ENCODE assay signal across 11 cellular contexts in the genomic region with DNA sequence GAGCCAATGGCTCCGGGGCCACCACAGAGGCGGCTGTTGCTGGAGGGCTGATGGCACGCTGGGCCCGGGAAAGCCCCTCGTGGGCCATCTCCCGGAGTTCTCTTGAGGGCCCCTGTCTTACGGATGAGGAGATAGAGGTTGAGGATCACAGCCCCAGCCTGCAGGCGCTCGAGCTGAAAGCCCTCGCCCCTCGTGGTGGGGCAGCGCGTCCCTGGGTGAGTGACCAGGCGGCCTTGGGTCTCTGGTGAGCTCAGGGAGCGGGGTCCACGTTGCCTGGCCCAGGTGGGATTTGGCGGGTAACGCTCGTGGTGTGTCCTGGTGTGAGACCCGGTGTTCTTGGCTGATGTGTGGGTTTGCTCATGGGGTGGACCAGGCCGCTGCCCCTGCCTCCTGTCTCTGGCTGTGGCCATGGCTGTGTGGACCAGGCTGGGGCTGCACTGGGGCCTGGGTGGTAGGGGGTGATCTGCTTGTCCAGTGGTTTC. TPM values are rescaled to one million over a fixed set of nuclear protein-coding genes. Genes with fewer than 3 reads are reported as not detected.
DNase-seq lines count a peak whose midpoint lies in the region; ATAC-seq and TF ChIP-seq lines count a peak whose summit lies in the region.
"Had no signal": no experiment of that assay in that cellular context is flagged by ENCODE, and none has a peak within 500 bp of the region (broad histone marks: within the 10 kb centered on the region; RNA-seq: fewer than 3 reads in every experiment).

No MANE protein-coding gene starts in this region.

- peak overlapping the region; percentile 75; the same call in 1 of the 2 replicates for H3K4me2 ChIP-seq in SK-N-SH
- H3K4me2 ChIP-seq in neural progenitor cell, result no peak overlapping the region

- POLR2A ChIA-PET in SK-N-SH (lab: Yijun Ruan, JAX), result interaction anchor here (0.7 kb wide), 1 partner anchor 39 kb away, joined by 3 read pairs; no protein-coding TSS in a partner anchor

- H2AFZ ChIP-seq in SK-N-SH (ENCODE audit: low read depth) (no peak overlapping the region), neural progenitor cell (replicated peaks) (no peak overlapping the region)

- H3K4me1 Mint-ChIP-seq in neural progenitor cell, result peaks cover 18% of the 10 kb centered on the region

- intact Hi-C loops in tibial artery (cut with DNase I; ENCODE audit: low total_unique reads), result no loop called here

- no peaks in the 10 kb centered on the region for H3K9me3 Mint-ChIP-seq in neural progenitor cell

- H3K36me3 ChIP-seq in SK-N-SH (replicated peaks in 1 of 2; ENCODE audit: control insufficient read depth in 1 of 2, insufficient read depth in 2 of 2, low read length in 1 of 2) (no peaks in the 10 kb centered on the region), neural progenitor cell (no peaks in the 10 kb centered on the region), tibial artery (no peaks in the 10 kb centered on the region)

- H3K4me3 Mint-ChIP-seq in neural progenitor cell, result no peak overlapping the region
- H3K4me3 Mint-ChIP-seq: activated naive CD8-positive, alpha-beta T cell treated with anti-CD3 and anti-CD28 coated beads, Interleukin-2, amount 10 ng/mL, durations not matched to agents 7 days and 5 days had no signal

- H3K4me3 ChIP-seq in SK-N-SH (ENCODE audit: low read depth in 2 of 2, low read length in 1 of 2), result no peak overlapping the region
- H3K4me3 ChIP-seq in neural progenitor cell, result no peak overlapping the region
- H3K4me3 ChIP-seq in tibial artery, result no peak overlapping the region

- H3K27me3 ChIP-seq in SK-N-SH (ENCODE audit: insufficient read depth) (no peaks in the 10 kb centered on the region), neural progenitor cell (no peaks in the 10 kb centered on the region), tibial artery (no peaks in the 10 kb centered on the region)

- no peak for DNase-seq in SK-N-SH
- DNase-seq in neural progenitor cell (ENCODE audit: low spot score), result no peak
- no peak for DNase-seq in tibial artery
- no peak for DNase-seq in OCI-M2 (lab: John Stamatoyannopoulos, UW; ENCODE audit: unreplicated experiment)
- DNase-seq: activated CD8-positive, alpha-beta memory T cell treated with anti-CD3 and anti-CD28 coated beads, Interleukin-2, amount 50 U/mL, for 4 hours; activated naive CD8-positive, alpha-beta T cell treated with anti-CD3 and anti-CD28 coated beads, Interleukin-2, amount 10 ng/mL, durations not matched to agents 7 days and 5 days; SIG-M5 had no signal

- H3K27ac ChIP-seq in SK-N-SH (ENCODE audit: low read depth in 2 of 2, low read length in 1 of 2) (peak overlapping the region; percentile 81 to 98; a peak in 3 of 4 replicates), cingulate gyrus (ENCODE audit: low read depth, low read length) (peak overlapping the region; percentile 54), neural progenitor cell (no peak overlapping the region), tibial artery (peak overlapping the region; percentile 59 to 73)

- peaks cover 47% of the 10 kb centered on the region for H3K79me2 ChIP-seq in SK-N-SH (ENCODE audit: insufficient read depth)
- peaks cover 66% of the 10 kb centered on the region for H3K79me2 ChIP-seq in neural progenitor cell (ENCODE audit: low read depth)

- H3K9me2 ChIP-seq in SK-N-SH, result no peaks in the 10 kb centered on the region

- TF ChIP-seq RAD21 in SK-N-SH (IDR thresholded peaks at IDR 0.05; ENCODE audit: low read length), result no peak

- H3K4me1 ChIP-seq in SK-N-SH (ENCODE audit: control insufficient read depth in 1 of 2, insufficient read depth in 2 of 2, low read depth in 1 of 2, low read length in 1 of 2) (peaks cover 48 to 82% of the 10 kb centered on the region in 2 experiments), neural progenitor cell (peaks cover 21% of the 10 kb centered on the region), tibial artery (peaks cover 15 to 89% (median 52%) of the 10 kb centered on the region in 4 donors)

- no peak for TF ChIP-seq CTCF in SK-N-SH (IDR thresholded peaks at IDR 0.05)
- no peak for TF ChIP-seq CTCF in neural progenitor cell (IDR thresholded peaks at IDR 0.05)
- no peak for TF ChIP-seq CTCF in tibial artery (IDR thresholded peaks at IDR 0.05)

- H3K9me3 ChIP-seq in SK-N-SH, result no peaks in the 10 kb centered on the region
- no peaks in the 10 kb centered on the region for H3K9me3 ChIP-seq in neural progenitor cell (ENCODE audit: low read depth)
- H3K9me3 ChIP-seq in tibial artery, result no peaks in the 10 kb centered on the region

- H3K27me3 Mint-ChIP-seq in neural progenitor cell (ENCODE audit: insufficient read depth, low read depth), result peaks cover 2% of the 10 kb centered on the region
- H3K27me3 Mint-ChIP-seq: activated naive CD8-positive, alpha-beta T cell treated with anti-CD3 and anti-CD28 coated beads, Interleukin-2, amount 10 ng/mL, durations not matched to agents 7 days and 5 days had no signal

- H3K9ac ChIP-seq in SK-N-SH, result no peak overlapping the region
- no peak overlapping the region for H3K9ac ChIP-seq in neural progenitor cell

- CTCF ChIA-PET in SK-N-SH (lab: Yijun Ruan, JAX), result interaction anchor here (0.9 to 3.3 kb wide), 10 partner anchors 10 to 189 kb away, joined by 3 to 14 read pairs (median 5); no protein-coding TSS in a partner anchor

- peak overlapping the region; percentile 66 for H3K27ac Mint-ChIP-seq in neural progenitor cell
- H3K27ac Mint-ChIP-seq: activated naive CD8-positive, alpha-beta T cell treated with anti-CD3 and anti-CD28 coated beads, Interleukin-2, amount 10 ng/mL, durations not matched to agents 7 days and 5 days had no signal

- no peak for TF ChIP-seq EP300 in SK-N-SH (IDR thresholded peaks at IDR 0.05; ENCODE audit: borderline replicate concordance in 1 of 2, low read depth in 1 of 2, low read length in 1 of 2)

- ATAC-seq in SK-N-SH treated with all-trans-retinoic acid at 6 μM for 48 hours (no peak), HG02852 (IDR thresholded peaks at IDR 0.05; ENCODE audit: unreplicated experiment) (no peak), GM19455 (IDR thresholded peaks at IDR 0.05; ENCODE audit: unreplicated experiment) (no peak)

- WGBS in SK-N-SH (ENCODE audit: low lambda C conversion rate), result 100% methylated on average over 1 of the region's 21 CpGs

- H3F3A ChIP-seq in SK-N-SH (replicated peaks; ENCODE audit: insufficient read depth), result peaks cover 9% of the 10 kb centered on the region
- H3F3A ChIP-seq in neural progenitor cell (ENCODE audit: low read depth), result peaks cover 9% of the 10 kb centered on the region

- H4K20me1 ChIP-seq in SK-N-SH (ENCODE audit: insufficient read depth) (peaks cover 92% of the 10 kb centered on the region), neural progenitor cell (ENCODE audit: low read depth) (peaks cover 94% of the 10 kb centered on the region)

- no peaks in the 10 kb centered on the region for H3K36me3 Mint-ChIP-seq in neural progenitor cell
- H3K36me3 Mint-ChIP-seq: activated naive CD8-positive, alpha-beta T cell treated with anti-CD3 and anti-CD28 coated beads, Interleukin-2, amount 10 ng/mL, durations not matched to agents 7 days and 5 days had no signal

TF ChIP-seq in SK-N-SH, 30 proteins besides CTCF, POLR2A, EP300 and RAD21 (continues in another document):
- no peak for TF ChIP-seq MEF2A (IDR thresholded peaks at IDR 0.05; ENCODE audit: borderline replicate concordance, low read depth)
- no peak for TF ChIP-seq ELF1 (IDR thresholded peaks at IDR 0.05)
- TF ChIP-seq GATA2 (CRISPR knock-in tag; IDR thresholded peaks at IDR 0.05), result no peak
- no peak for TF ChIP-seq SIN3A (IDR thresholded peaks at IDR 0.05; ENCODE audit: borderline replicate concordance, low read depth, low read length)
- no peak for TF ChIP-seq POLR2AphosphoS5 (IDR thresholded peaks at IDR 0.05; ENCODE audit: low read depth, low read length)
- TF ChIP-seq, protein P1, sequence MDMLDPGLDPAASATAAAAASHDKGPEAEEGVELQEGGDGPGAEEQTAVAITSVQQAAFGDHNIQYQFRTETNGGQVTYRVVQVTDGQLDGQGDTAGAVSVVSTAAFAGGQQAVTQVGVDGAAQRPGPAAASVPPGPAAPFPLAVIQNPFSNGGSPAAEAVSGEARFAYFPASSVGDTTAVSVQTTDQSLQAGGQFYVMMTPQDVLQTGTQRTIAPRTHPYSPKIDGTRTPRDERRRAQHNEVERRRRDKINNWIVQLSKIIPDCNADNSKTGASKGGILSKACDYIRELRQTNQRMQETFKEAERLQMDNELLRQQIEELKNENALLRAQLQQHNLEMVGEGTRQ (IDR thresholded peaks at IDR 0.05; ENCODE audit: borderline replicate concordance, low read depth, low read length), result no peak

TF ChIP-seq in SK-N-SH treated with all-trans-retinoic acid at 6 μM for 48 hours, 23 proteins besides CTCF, POLR2A, EP300 and RAD21:
- no peak for TF ChIP-seq SNAI2 (CRISPR knock-in tag; IDR thresholded peaks at IDR 0.05)
- TF ChIP-seq BACH2 (CRISPR knock-in tag; IDR thresholded peaks at IDR 0.05; ENCODE audit: borderline replicate concordance), result no peak

RNA-seq across cellular contexts. Expression of a gene that starts 38.9 kb away (rescaled TPM):
- polyA plus RNA-seq in SK-N-SH (2012; rRNA removed), result 5.2 and 7.6 TPM in 2 replicates
- polyA plus RNA-seq in SK-N-SH (2012; cell fraction: cytosol; rRNA removed), result 3.4 and 5.5 TPM in 2 replicates
- polyA plus RNA-seq in SK-N-SH (2012; cell fraction: nucleus; rRNA removed), result 8.0 and 8.8 TPM in 2 replicates
- 11.6 and 25.5 TPM in 2 replicates for total RNA-seq in neural progenitor cell (ENCODE audit: low replicate concordance)
